15 cellular contexts compared by ENCODE assay signal in the genomic region with DNA sequence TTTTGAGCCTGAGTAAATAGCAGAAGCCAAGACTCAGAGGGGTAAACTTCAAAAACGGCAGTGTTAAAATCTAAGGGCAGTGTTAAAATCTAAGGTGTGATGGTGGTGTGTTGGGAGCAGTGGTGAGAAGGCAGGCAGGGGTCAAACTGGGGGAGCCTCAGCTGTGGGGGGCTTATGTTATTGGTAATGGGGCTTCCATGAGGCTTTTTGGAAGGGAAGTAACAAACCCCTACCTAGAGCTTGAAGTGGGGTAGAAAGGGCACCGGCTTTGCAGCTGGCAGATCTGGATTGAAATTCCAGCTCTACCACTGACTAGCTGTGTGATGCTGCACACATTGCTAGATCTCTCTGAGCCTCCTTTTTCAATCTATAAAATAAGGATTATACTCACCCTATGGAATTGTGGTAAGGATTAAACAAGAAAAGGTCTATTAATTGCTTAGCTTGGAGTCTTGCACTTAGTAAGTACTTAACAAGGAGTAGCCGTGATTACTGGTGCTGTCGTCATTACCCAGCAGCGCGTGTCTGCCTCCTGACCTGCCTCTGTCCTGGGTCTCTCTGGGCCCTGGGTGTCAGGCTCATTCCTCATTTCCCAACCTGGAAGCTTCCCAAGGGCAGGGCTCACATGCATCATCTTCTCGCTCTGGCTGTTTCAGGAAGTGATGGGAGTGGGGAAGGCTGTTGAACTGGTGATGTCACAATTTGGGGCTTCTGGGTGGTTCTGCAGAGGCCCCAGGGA. TPM values are rescaled to one million over a fixed set of nuclear protein-coding genes. Genes with fewer than 3 reads are reported as not detected.
DNase-seq lines count a peak whose midpoint lies in the region; ATAC-seq and TF ChIP-seq lines count a peak whose summit lies in the region.
"Had no signal": no experiment of that assay in that cellular context is flagged by ENCODE, and none has a peak within 500 bp of the region (broad histone marks: within the 10 kb centered on the region; RNA-seq: fewer than 3 reads in every experiment).

No MANE protein-coding gene starts in this region.

- H3K4me1 ChIP-seq in neuronal stem cell (ENCODE audit: control insufficient read depth in 2 of 2, insufficient read depth in 1 of 2, low read depth in 1 of 2, low read length in 2 of 2) = peaks cover 0 to 7% of the 10 kb centered on the region in 2 donors

- POLR2A ChIA-PET in activated CD4-positive, alpha-beta memory T cell treated with anti-CD3 and anti-CD28 coated beads, Interleukin-2, amount 10 ng/mL, durations not matched to agents 7 days and 5 days (lab: Charles Lee) = no interaction called here

- TF ChIP-seq POLR2A in NB4 (IDR thresholded peaks at IDR 0.05; ENCODE audit: extremely low read depth, insufficient read length) = no peak

- no peak overlapping the region for H2AFZ ChIP-seq in neuronal stem cell (ENCODE audit: low read length)
- H2AFZ ChIP-seq: parathyroid adenoma had no signal

- peak overlapping the region; percentile 31 for H2BK5ac ChIP-seq in neuronal stem cell (ENCODE audit: low read length)

- peaks cover 11% of the 10 kb centered on the region for H3K27me3 Mint-ChIP-seq in activated T-helper 17 cell treated with anti-CD3 and anti-CD28 coated beads, Interleukin-2, amount 50 U/mL, for 72 hours
- H3K27me3 Mint-ChIP-seq in activated CD4-positive, alpha-beta memory T cell treated with anti-CD3 and anti-CD28 coated beads, Interleukin-2, amount 10 ng/mL, durations not matched to agents 7 days and 5 days = peaks cover 11% of the 10 kb centered on the region

- H3K4me2 ChIP-seq in neuronal stem cell (ENCODE audit: insufficient read depth, low read length, poor library complexity, severe bottlenecking) = no peak overlapping the region

- no peak for ATAC-seq in activated T-helper 17 cell treated with anti-CD3 and anti-CD28 coated beads, Interleukin-2, amount 50 U/mL, for 72 hours (replicated peaks)
- ATAC-seq in GM18909 (IDR thresholded peaks at IDR 0.05; ENCODE audit: poor library complexity, unreplicated experiment) = no peak
- ATAC-seq: activated CD8-positive, alpha-beta T cell treated with anti-CD3 and anti-CD28 coated beads, Interleukin-2, amount 10 ng/mL, durations not matched to agents 7 days and 5 days had no signal

- no peak overlapping the region for H4K91ac ChIP-seq in neuronal stem cell (ENCODE audit: low read depth, low read length, poor library complexity)

- H3K27me3 ChIP-seq in neuronal stem cell (ENCODE audit: control insufficient read depth in 3 of 3, insufficient read depth in 3 of 3, low read depth in 1 of 3, low read length in 3 of 3) = peaks cover 0 to 31% (median 0%) of the 10 kb centered on the region in 3 experiments

- H4K8ac ChIP-seq in neuronal stem cell (ENCODE audit: low read depth, low read length) = no peak overlapping the region

- H3K79me1 ChIP-seq in neuronal stem cell (ENCODE audit: low read depth, low read length) = no peaks in the 10 kb centered on the region

- DNase-seq in Caki2 (ENCODE audit: low read depth) = peak; percentile 77
- peak; percentile 25 for DNase-seq in NB4 (ENCODE audit: low read depth)
- peak; percentile 92 for DNase-seq in epithelial cell of esophagus (ENCODE audit: low read depth)
- DNase-seq in neuronal stem cell (ENCODE audit: low spot score) = no peak
- DNase-seq in SHP77 treated with DMSO at 0.1 percent for 48 hours (lab: John Stamatoyannopoulos, UW) = no peak
- no peak for DNase-seq in activated CD4-positive, alpha-beta memory T cell treated with anti-CD3 and anti-CD28 coated beads, Interleukin-2, amount 10 ng/mL, durations not matched to agents 7 days and 5 days
- DNase-seq: activated CD8-positive, alpha-beta T cell treated with anti-CD3 and anti-CD28 coated beads, Interleukin-2, amount 10 ng/mL, durations not matched to agents 7 days and 5 days; activated naive CD4-positive, alpha-beta T cell treated with anti-CD3 and anti-CD28 coated beads for 36 hours; CD4-positive, alpha-beta memory T cell; hippocampal formation; stomach had no signal

- WGBS in neuronal stem cell (ENCODE audit: extremely low coverage in 2 of 2, insufficient read length in 2 of 2, insufficient replicate concordance in 1 of 2), 2 donors = no CpG with 5 or more reads among the region's 7 CpGs

- H3K27ac ChIP-seq in neuronal stem cell (replicated peaks; ENCODE audit: low read length) = no peak overlapping the region
- H3K27ac ChIP-seq: parathyroid adenoma, stomach had no signal

- no peaks in the 10 kb centered on the region for H3K36me3 ChIP-seq in neuronal stem cell (replicated peaks in 1 of 2; ENCODE audit: control insufficient read depth in 2 of 2, insufficient read depth in 2 of 2, low read length in 2 of 2)
- H3K36me3 ChIP-seq: stomach had no signal

- CTCF ChIA-PET in activated CD4-positive, alpha-beta memory T cell treated with anti-CD3 and anti-CD28 coated beads, Interleukin-2, amount 10 ng/mL, durations not matched to agents 7 days and 5 days (lab: Charles Lee) = interaction anchor here (1.0 to 1.3 kb wide), 3 partner anchors 11 to 69 kb away, joined by 3 to 4 read pairs (median 4); no protein-coding TSS in a partner anchor

- H2BK12ac ChIP-seq in neuronal stem cell (ENCODE audit: low read length) = no peak overlapping the region

- no peak overlapping the region for H3K27ac Mint-ChIP-seq in activated T-helper 17 cell treated with anti-CD3 and anti-CD28 coated beads, Interleukin-2, amount 50 U/mL, for 72 hours
- H3K27ac Mint-ChIP-seq in activated CD4-positive, alpha-beta memory T cell treated with anti-CD3 and anti-CD28 coated beads, Interleukin-2, amount 10 ng/mL, durations not matched to agents 7 days and 5 days = no peak overlapping the region
- H3K27ac Mint-ChIP-seq: activated naive CD4-positive, alpha-beta T cell treated with anti-CD3 and anti-CD28 coated beads for 36 hours; CD4-positive, alpha-beta memory T cell; mesothelial cell of epicardium had no signal

- H3K14ac ChIP-seq in neuronal stem cell (ENCODE audit: low read length) = no peak overlapping the region

- no peaks in the 10 kb centered on the region for H3K4me1 Mint-ChIP-seq in activated T-helper 17 cell treated with anti-CD3 and anti-CD28 coated beads, Interleukin-2, amount 50 U/mL, for 72 hours
- H3K4me1 Mint-ChIP-seq in activated CD4-positive, alpha-beta memory T cell treated with anti-CD3 and anti-CD28 coated beads, Interleukin-2, amount 10 ng/mL, durations not matched to agents 7 days and 5 days = no peaks in the 10 kb centered on the region

- H3K36me3 Mint-ChIP-seq in activated T-helper 17 cell treated with anti-CD3 and anti-CD28 coated beads, Interleukin-2, amount 50 U/mL, for 72 hours (ENCODE audit: low read depth) = no peaks in the 10 kb centered on the region
- H3K36me3 Mint-ChIP-seq in activated CD4-positive, alpha-beta memory T cell treated with anti-CD3 and anti-CD28 coated beads, Interleukin-2, amount 10 ng/mL, durations not matched to agents 7 days and 5 days (ENCODE audit: low read depth) = no peaks in the 10 kb centered on the region
- H3K36me3 Mint-ChIP-seq: CD4-positive, alpha-beta memory T cell; mesothelial cell of epicardium had no signal

- no peak overlapping the region for H2BK15ac ChIP-seq in neuronal stem cell (ENCODE audit: low read length)

- H2BK120ac ChIP-seq in neuronal stem cell (ENCODE audit: low read depth, low read length) = no peak overlapping the region

- H3K9me3 ChIP-seq in neuronal stem cell (replicated peaks in 1 of 2; ENCODE audit: control insufficient read depth in 2 of 2, insufficient read depth in 1 of 2, low read depth in 1 of 2, low read length in 2 of 2) = peaks cover 0 to 2% of the 10 kb centered on the region in 2 donors
- H3K9me3 ChIP-seq: stomach had no signal

- H3K4me3 ChIP-seq in NB4 (ENCODE audit: low read depth, low read length) = no peak overlapping the region
- no peak overlapping the region for H3K4me3 ChIP-seq in epithelial cell of esophagus (ENCODE audit: low read length)
- H3K4me3 ChIP-seq in neuronal stem cell (ENCODE audit: low read length in 2 of 2) = no peak overlapping the region
- H3K4me3 ChIP-seq: stomach had no signal

- peak overlapping the region; percentile 22 for H3K18ac ChIP-seq in neuronal stem cell (ENCODE audit: low read length)

- TF ChIP-seq CTCF in NB4 (IDR thresholded peaks at IDR 0.05; ENCODE audit: low read depth, low read length) (no peak), epithelial cell of esophagus (IDR thresholded peaks at IDR 0.05; ENCODE audit: insufficient read depth, low read depth, low read length, missing control alignments) (no peak)

- no peak overlapping the region for H3K9ac ChIP-seq in neuronal stem cell (ENCODE audit: low read depth, low read length, poor library complexity)
- H3K9ac ChIP-seq: parathyroid adenoma had no signal

- H3K23ac ChIP-seq in neuronal stem cell (ENCODE audit: low read depth, low read length, poor library complexity) = no peak overlapping the region

- in situ Hi-C loops in Caki2 (cut with HindIII; ENCODE audit: low pct_unique_long_range_greater_than_20kb, low sequenced_read_pairs) = loop anchor here (10.0 kb wide), 2 partner anchors 434 to 764 kb away; no protein-coding TSS in a partner anchor

- no peaks in the 10 kb centered on the region for H3K9me3 Mint-ChIP-seq in activated T-helper 17 cell treated with anti-CD3 and anti-CD28 coated beads, Interleukin-2, amount 50 U/mL, for 72 hours
- no peaks in the 10 kb centered on the region for H3K9me3 Mint-ChIP-seq in activated CD4-positive, alpha-beta memory T cell treated with anti-CD3 and anti-CD28 coated beads, Interleukin-2, amount 10 ng/mL, durations not matched to agents 7 days and 5 days
- H3K9me3 Mint-ChIP-seq: activated naive CD4-positive, alpha-beta T cell treated with anti-CD3 and anti-CD28 coated beads for 36 hours; CD4-positive, alpha-beta memory T cell; mesothelial cell of epicardium had no signal

- H3K4me3 Mint-ChIP-seq in activated T-helper 17 cell treated with anti-CD3 and anti-CD28 coated beads, Interleukin-2, amount 50 U/mL, for 72 hours = no peak overlapping the region
- no peak overlapping the region for H3K4me3 Mint-ChIP-seq in activated CD4-positive, alpha-beta memory T cell treated with anti-CD3 and anti-CD28 coated beads, Interleukin-2, amount 10 ng/mL, durations not matched to agents 7 days and 5 days
- H3K4me3 Mint-ChIP-seq: activated CD8-positive, alpha-beta T cell treated with anti-CD3 and anti-CD28 coated beads, Interleukin-2, amount 10 ng/mL, durations not matched to agents 7 days and 5 days; activated naive CD4-positive, alpha-beta T cell treated with anti-CD3 and anti-CD28 coated beads for 36 hours; CD4-positive, alpha-beta memory T cell; mesothelial cell of epicardium had no signal

- no peak overlapping the region for H3K4ac ChIP-seq in neuronal stem cell (ENCODE audit: low read length)

- peak overlapping the region; percentile 43 for H2AK5ac ChIP-seq in neuronal stem cell (ENCODE audit: low read depth, low read length)

RNA-seq across cellular contexts. Expression of a gene that starts 18.5 kb away (rescaled TPM):
- total RNA-seq in Caki2 (2014; rRNA removed; shearing (Covaris generic); ENCODE audit: low replicate concordance) = 31.6 and 33.0 TPM in 2 replicates
- 0.07 TPM for polyA plus RNA-seq in neuronal stem cell (2013, experiment 1 of 2)
- polyA plus RNA-seq in neuronal stem cell (2013, experiment 2 of 2) = 0.07 TPM
- not detected for total RNA-seq in activated T-helper 17 cell treated with anti-CD3 and anti-CD28 coated beads, Interleukin-2, amount 50 U/mL, for 72 hours
- total RNA-seq in activated CD4-positive, alpha-beta memory T cell treated with anti-CD3 and anti-CD28 coated beads, Interleukin-2, amount 10 ng/mL, durations not matched to agents 7 days and 5 days = not detected
- total RNA-seq: activated CD8-positive, alpha-beta T cell treated with anti-CD3 and anti-CD28 coated beads, Interleukin-2, amount 10 ng/mL, durations not matched to agents 7 days and 5 days; activated naive CD4-positive, alpha-beta T cell treated with anti-CD3 and anti-CD28 coated beads for 36 hours; CD4-positive, alpha-beta memory T cell had no signal
- polyA plus RNA-seq: CD4-positive, alpha-beta memory T cell had no signal

RNA-seq across cellular contexts. Expression of a gene that starts 22.7 kb away (rescaled TPM):
- total RNA-seq in Caki2 (2014; rRNA removed; shearing (Covaris generic); ENCODE audit: low replicate concordance) = 122 and 152 TPM in 2 replicates
- polyA plus RNA-seq in neuronal stem cell (2013, experiment 1 of 2) = 0.24 TPM
- 0.18 TPM for polyA plus RNA-seq in neuronal stem cell (2013, experiment 2 of 2)
- total RNA-seq in activated T-helper 17 cell treated with anti-CD3 and anti-CD28 coated beads, Interleukin-2, amount 50 U/mL, for 72 hours = 10 to 100 TPM in 1 of 2 donors, 1 to 10 TPM in 1; 7.6 to 12.5 TPM
- 1 to 10 TPM; 9.1 to 9.3 TPM for total RNA-seq in activated CD4-positive, alpha-beta memory T cell treated with anti-CD3 and anti-CD28 coated beads, Interleukin-2, amount 10 ng/mL, durations not matched to agents 7 days and 5 days
- total RNA-seq: CD4-positive, alpha-beta memory T cell had no signal
- polyA plus RNA-seq: CD4-positive, alpha-beta memory T cell had no signal

Comparison
In these comparisons a context has a peak if more than half of its experiments do, and no peak if none do; other contexts are left out.
1. DNase-seq: peak in Caki2 (single experiment), NB4 (single experiment) and epithelial cell of esophagus (single experiment); none in neuronal stem cell (single experiment), SHP77 treated with DMSO at 0.1 percent for 48 hours (single experiment) and activated CD4-positive, alpha-beta memory T cell treated with anti-CD3 and anti-CD28 coated beads, Interleukin-2, amount 10 ng/mL, durations not matched to agents 7 days and 5 days (single experiment).
2. RNA of a gene that starts 18.5 kb away (total RNA-seq): 31.6 to 33.0 TPM in Caki2; not detected in activated CD4-positive, alpha-beta memory T cell treated with anti-CD3 and anti-CD28 coated beads, Interleukin-2, amount 10 ng/mL, durations not matched to agents 7 days and 5 days and not detected in activated T-helper 17 cell treated with anti-CD3 and anti-CD28 coated beads, Interleukin-2, amount 50 U/mL, for 72 hours; every median in the first group is over 10 times any median in the second.